8 cellular contexts compared by ENCODE assay signal in genomic region chr13:50130686-50131051, GRCh38.
DNase-seq lines count a peak whose midpoint lies in the region; ATAC-seq, FAIRE-seq and TF ChIP-seq lines count a peak whose summit lies in the region.

No MANE protein-coding gene starts in this region.

- H2AFZ ChIP-seq in KMS-11 (ENCODE audit: low read depth) = peak overlapping the region; percentile 75

- no peaks in the 10 kb centered on the region for H3K36me3 ChIP-seq in KMS-11 (ENCODE audit: insufficient read depth)

- no peak for TF ChIP-seq CTCF in GM10266 (IDR thresholded peaks at IDR 0.05; ENCODE audit: control insufficient read depth, insufficient read depth, low read depth, missing control alignments)
- no peak for TF ChIP-seq CTCF in KMS-11 (conservative IDR thresholded peaks at IDR 0.05; ENCODE audit: low read depth, low read length)
- no peak for TF ChIP-seq CTCF in astrocyte of the cerebellum (IDR thresholded peaks at IDR 0.05; ENCODE audit: low read depth, low read length, missing control alignments)

- no peak for FAIRE-seq in GM19239 (lab: Jason Lieb, UNC)

- no peak overlapping the region for H3K27ac ChIP-seq in KMS-11

- peaks cover 3% of the 10 kb centered on the region; the same call in 1 of the 2 replicates for H3K27me3 ChIP-seq in KMS-11 (ENCODE audit: insufficient read depth, low read depth)

- peak; percentile 48 for DNase-seq in GM10266 (ENCODE audit: extremely low spot score)
- no peak for DNase-seq in astrocyte of the cerebellum (ENCODE audit: low read depth)
- DNase-seq in iris pigment epithelial cell (ENCODE audit: low read depth) = peak; percentile 65
- no peak for DNase-seq in stimulated activated naive CD8-positive, alpha-beta T cell treated with anti-CD3 and anti-CD28 coated beads, Interleukin-15, Interleukin-2, amounts not matched to agents 100 U/mL and 50 U/mL, for 24 hours
- DNase-seq in GM19239 (ENCODE audit: insufficient read length, low spot score) = no peak
- DNase-seq in COR-L47 (lab: John Stamatoyannopoulos, UW) = no peak

- peak overlapping the region; percentile 53 for H3K4me2 ChIP-seq in KMS-11

- ATAC-seq in stimulated activated naive CD8-positive, alpha-beta T cell treated with anti-CD3 and anti-CD28 coated beads, Interleukin-15, Interleukin-2, amounts not matched to agents 100 U/mL and 50 U/mL, for 24 hours = peak; percentile 15
- no peak for ATAC-seq in GM18867 (IDR thresholded peaks at IDR 0.05; ENCODE audit: unreplicated experiment)

- H3K79me2 ChIP-seq in KMS-11 (ENCODE audit: insufficient read depth, low read depth) = no peaks in the 10 kb centered on the region

- no peaks in the 10 kb centered on the region for H4K20me1 ChIP-seq in KMS-11 (ENCODE audit: insufficient read depth)

- H3K4me1 ChIP-seq in KMS-11 (ENCODE audit: low read depth, poor library complexity, severe bottlenecking) = peaks cover 15% of the 10 kb centered on the region

- peak overlapping the region; percentile 18; the same call in 1 of the 2 replicates for H3K9ac ChIP-seq in KMS-11

- in situ Hi-C loops in astrocyte of the cerebellum (cut with HindIII; ENCODE audit: low sequenced_read_pairs) = no loop called here

- H3K4me3 ChIP-seq in KMS-11 (IDR thresholded peaks at IDR 0.05; ENCODE audit: insufficient read depth, low read depth, low read length) = no peak overlapping the region
- H3K4me3 ChIP-seq in astrocyte of the cerebellum (ENCODE audit: low read depth, low read length) = peak overlapping the region; percentile 31

Comparison
In these comparisons a context has a peak if more than half of its experiments do, and no peak if none do; other contexts are left out.
1. DNase-seq: peak in GM10266 (single experiment) and iris pigment epithelial cell (single experiment); none in astrocyte of the cerebellum (single experiment), stimulated activated naive CD8-positive, alpha-beta T cell treated with anti-CD3 and anti-CD28 coated beads, Interleukin-15, Interleukin-2, amounts not matched to agents 100 U/mL and 50 U/mL, for 24 hours (single experiment), GM19239 (single experiment) and COR-L47 (single experiment).